ENCODE assay signal across 1 cellular context in genomic region chr3:126982522-126983175, GRCh38.
A peak's percentile ranks its signal among the peaks of the same experiment; 100 is the strongest.
TF ChIP-seq lines count a peak whose summit lies in the region.

Gene PLXNA1, plus strand, starts transcription at chr3:126983115. Its CDS starts 5,479 bp downstream, at chr3:126988594.

TF ChIP-seq in GM12878, 131 proteins besides CTCF, POLR2A, EP300 and RAD21 (continued from another document and continues in another):
- TF ChIP-seq EED (IDR thresholded peaks at IDR 0.05; ENCODE audit: low read depth) = no peak
- no peak for TF ChIP-seq CEBPB (IDR thresholded peaks at IDR 0.05; ENCODE audit: borderline replicate concordance in 1 of 2, low read depth in 2 of 2, low read length in 2 of 2)
- peak; percentile 49 for TF ChIP-seq YY1 (IDR thresholded peaks at IDR 0.05; ENCODE audit: low read depth, low read length)
- TF ChIP-seq IRF3 (IDR thresholded peaks at IDR 0.05) = no peak
- no peak for TF ChIP-seq ZNF384 (IDR thresholded peaks at IDR 0.05; ENCODE audit: borderline replicate concordance, low read depth, low read length)
- TF ChIP-seq RELB (IDR thresholded peaks at IDR 0.05; ENCODE audit: low read depth) = 0 out of 2 replicates have a peak, but pooled peaks have one; percentile 75
- no peak for TF ChIP-seq CHD1 (IDR thresholded peaks at IDR 0.05; ENCODE audit: low read depth, low read length)
- no peak for TF ChIP-seq EZH2 (IDR thresholded peaks at IDR 0.05; ENCODE audit: borderline replicate concordance, control insufficient read depth, low read depth, low read length)
- no peak for TF ChIP-seq FOXM1 (IDR thresholded peaks at IDR 0.05; ENCODE audit: low read depth, low read length)
- TF ChIP-seq, protein P1, sequence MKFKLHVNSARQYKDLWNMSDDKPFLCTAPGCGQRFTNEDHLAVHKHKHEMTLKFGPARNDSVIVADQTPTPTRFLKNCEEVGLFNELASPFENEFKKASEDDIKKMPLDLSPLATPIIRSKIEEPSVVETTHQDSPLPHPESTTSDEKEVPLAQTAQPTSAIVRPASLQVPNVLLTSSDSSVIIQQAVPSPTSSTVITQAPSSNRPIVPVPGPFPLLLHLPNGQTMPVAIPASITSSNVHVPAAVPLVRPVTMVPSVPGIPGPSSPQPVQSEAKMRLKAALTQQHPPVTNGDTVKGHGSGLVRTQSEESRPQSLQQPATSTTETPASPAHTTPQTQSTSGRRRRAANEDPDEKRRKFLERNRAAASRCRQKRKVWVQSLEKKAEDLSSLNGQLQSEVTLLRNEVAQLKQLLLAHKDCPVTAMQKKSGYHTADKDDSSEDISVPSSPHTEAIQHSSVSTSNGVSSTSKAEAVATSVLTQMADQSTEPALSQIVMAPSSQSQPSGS (IDR thresholded peaks at IDR 0.05; ENCODE audit: low read length) = no peak
- TF ChIP-seq ZNF217 (IDR thresholded peaks at IDR 0.05) = peak; percentile 94
- peak; percentile 89 for TF ChIP-seq TCF3 (IDR thresholded peaks at IDR 0.05; ENCODE audit: borderline replicate concordance, insufficient read depth, low read depth, low read length)
- no peak for TF ChIP-seq ETV6 (conservative IDR thresholded peaks at IDR 0.05 in 1 of 2, IDR thresholded peaks at IDR 0.05 in 1 of 2; ENCODE audit: borderline replicate concordance in 1 of 2, low read depth in 1 of 2)
- TF ChIP-seq ZNF622 (IDR thresholded peaks at IDR 0.05) = no peak
- TF ChIP-seq ZBTB11 (CRISPR knock-in tag; IDR thresholded peaks at IDR 0.05) = no peak
- TF ChIP-seq, protein P2, sequence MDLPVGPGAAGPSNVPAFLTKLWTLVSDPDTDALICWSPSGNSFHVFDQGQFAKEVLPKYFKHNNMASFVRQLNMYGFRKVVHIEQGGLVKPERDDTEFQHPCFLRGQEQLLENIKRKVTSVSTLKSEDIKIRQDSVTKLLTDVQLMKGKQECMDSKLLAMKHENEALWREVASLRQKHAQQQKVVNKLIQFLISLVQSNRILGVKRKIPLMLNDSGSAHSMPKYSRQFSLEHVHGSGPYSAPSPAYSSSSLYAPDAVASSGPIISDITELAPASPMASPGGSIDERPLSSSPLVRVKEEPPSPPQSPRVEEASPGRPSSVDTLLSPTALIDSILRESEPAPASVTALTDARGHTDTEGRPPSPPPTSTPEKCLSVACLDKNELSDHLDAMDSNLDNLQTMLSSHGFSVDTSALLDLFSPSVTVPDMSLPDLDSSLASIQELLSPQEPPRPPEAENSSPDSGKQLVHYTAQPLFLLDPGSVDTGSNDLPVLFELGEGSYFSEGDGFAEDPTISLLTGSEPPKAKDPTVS (IDR thresholded peaks at IDR 0.05; ENCODE audit: low read depth, low read length) = no peak
- no peak for TF ChIP-seq ESRRA (IDR thresholded peaks at IDR 0.05; ENCODE audit: low read length)
- TF ChIP-seq SMC3 (IDR thresholded peaks at IDR 0.05; ENCODE audit: borderline replicate concordance, low read length) = peak; percentile 51
- TF ChIP-seq SIN3A (IDR thresholded peaks at IDR 0.05; ENCODE audit: low read depth, low read length) = peak; percentile 59; the same call in 1 of the 2 replicates
- TF ChIP-seq, protein P3, sequence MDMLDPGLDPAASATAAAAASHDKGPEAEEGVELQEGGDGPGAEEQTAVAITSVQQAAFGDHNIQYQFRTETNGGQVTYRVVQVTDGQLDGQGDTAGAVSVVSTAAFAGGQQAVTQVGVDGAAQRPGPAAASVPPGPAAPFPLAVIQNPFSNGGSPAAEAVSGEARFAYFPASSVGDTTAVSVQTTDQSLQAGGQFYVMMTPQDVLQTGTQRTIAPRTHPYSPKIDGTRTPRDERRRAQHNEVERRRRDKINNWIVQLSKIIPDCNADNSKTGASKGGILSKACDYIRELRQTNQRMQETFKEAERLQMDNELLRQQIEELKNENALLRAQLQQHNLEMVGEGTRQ (IDR thresholded peaks at IDR 0.05; ENCODE audit: borderline replicate concordance, low read depth, low read length) = no peak
- no peak for TF ChIP-seq MXI1 (IDR thresholded peaks at IDR 0.05; ENCODE audit: low read depth, low read length)
- no peak for TF ChIP-seq RUNX3 (IDR thresholded peaks at IDR 0.05; ENCODE audit: low read length)
- TF ChIP-seq USF1 (IDR thresholded peaks at IDR 0.05; ENCODE audit: borderline replicate concordance, extremely low read length, insufficient read depth, low read depth, low read length) = no peak
- TF ChIP-seq RFX5 (IDR thresholded peaks at IDR 0.05; ENCODE audit: low read depth, low read length) = no peak
- TF ChIP-seq SPI1 (IDR thresholded peaks at IDR 0.05; ENCODE audit: borderline replicate concordance, insufficient read depth, low read depth, low read length) = no peak
- no peak for TF ChIP-seq MTA3 (IDR thresholded peaks at IDR 0.05; ENCODE audit: borderline replicate concordance, low read length)
- no peak for TF ChIP-seq TARDBP (IDR thresholded peaks at IDR 0.05; ENCODE audit: borderline replicate concordance)
- no peak for TF ChIP-seq BRCA1 (IDR thresholded peaks at IDR 0.05; ENCODE audit: low read depth, low read length)
- TF ChIP-seq LARP7 (IDR thresholded peaks at IDR 0.05) = peak; percentile 93
- TF ChIP-seq BMI1 (IDR thresholded peaks at IDR 0.05; ENCODE audit: borderline replicate concordance) = no peak
- peak in 1 of 2 experiments; percentile 63; a peak in 2 of 4 replicates for TF ChIP-seq BHLHE40 (IDR thresholded peaks at IDR 0.05; ENCODE audit: borderline replicate concordance in 1 of 2, low read depth in 2 of 2, low read length in 1 of 2)
- 0 out of 2 replicates have a peak, but pooled peaks have one; percentile 4 for TF ChIP-seq CREM (IDR thresholded peaks at IDR 0.05; ENCODE audit: low read depth)
- TF ChIP-seq, protein P4, sequence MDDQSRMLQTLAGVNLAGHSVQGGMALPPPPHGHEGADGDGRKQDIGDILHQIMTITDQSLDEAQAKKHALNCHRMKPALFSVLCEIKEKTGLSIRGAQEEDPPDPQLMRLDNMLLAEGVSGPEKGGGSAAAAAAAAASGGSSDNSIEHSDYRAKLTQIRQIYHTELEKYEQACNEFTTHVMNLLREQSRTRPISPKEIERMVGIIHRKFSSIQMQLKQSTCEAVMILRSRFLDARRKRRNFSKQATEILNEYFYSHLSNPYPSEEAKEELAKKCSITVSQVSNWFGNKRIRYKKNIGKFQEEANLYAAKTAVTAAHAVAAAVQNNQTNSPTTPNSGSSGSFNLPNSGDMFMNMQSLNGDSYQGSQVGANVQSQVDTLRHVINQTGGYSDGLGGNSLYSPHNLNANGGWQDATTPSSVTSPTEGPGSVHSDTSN (IDR thresholded peaks at IDR 0.05; ENCODE audit: insufficient replicate concordance, low read depth, low read length) = no peak
- TF ChIP-seq NFYA (IDR thresholded peaks at IDR 0.05; ENCODE audit: borderline replicate concordance, low read depth, low read length) = no peak
- no peak for TF ChIP-seq IRF4 (IDR thresholded peaks at IDR 0.05; ENCODE audit: low read depth, low read length)
- peak; percentile 73; the same call in 1 of the 2 replicates for TF ChIP-seq PAX5 (IDR thresholded peaks at IDR 0.05; ENCODE audit: borderline replicate concordance, low read depth, low read length)
- TF ChIP-seq MEF2A (IDR thresholded peaks at IDR 0.05; ENCODE audit: insufficient read depth, low read depth, low read length) = no peak
- no peak for TF ChIP-seq CEBPZ (IDR thresholded peaks at IDR 0.05; ENCODE audit: low read depth, low read length)
- peak; percentile 49 for TF ChIP-seq NRF1 (conservative IDR thresholded peaks at IDR 0.05; ENCODE audit: low read depth, low read length)
- no peak for TF ChIP-seq E2F8 (IDR thresholded peaks at IDR 0.05; ENCODE audit: low read depth, partially characterized antibody)
